ENCODE assay signal across 22 cellular contexts in the genomic region with DNA sequence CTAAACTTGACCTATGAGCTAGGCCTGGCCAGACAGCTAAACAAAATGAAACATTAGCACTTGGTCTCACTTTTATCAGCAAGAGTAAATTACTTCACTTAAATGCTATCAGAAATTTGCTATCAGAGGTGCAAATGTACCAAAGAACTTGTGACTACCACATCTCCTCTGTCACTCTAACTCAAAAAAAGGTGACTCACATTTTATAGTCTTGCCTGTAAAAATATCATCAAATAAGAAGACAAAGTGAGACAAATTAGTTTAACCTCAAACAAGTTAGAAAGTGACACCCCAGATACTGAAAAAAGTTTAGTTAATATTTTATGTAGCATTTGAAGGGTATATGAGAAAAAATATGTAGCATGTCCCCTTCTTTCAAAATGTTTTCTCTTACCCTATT.
DNase-seq lines count a peak whose midpoint lies in the region; ATAC-seq, FAIRE-seq and TF ChIP-seq lines count a peak whose summit lies in the region.
"Had no signal": no experiment of that assay in that cellular context is flagged by ENCODE, and none has a peak within 500 bp of the region (broad histone marks: within the 10 kb centered on the region; RNA-seq: fewer than 3 reads in every experiment).

No MANE protein-coding gene starts in this region.

- H3K4me2 ChIP-seq in MM.1S (ENCODE audit: low read depth, low read length) (peak overlapping the region; percentile 16; the same call in 1 of the 2 replicates), K562 (ENCODE audit: insufficient read depth, low read length) (no peak overlapping the region)

- in situ Hi-C loops in K562 (cut with MboI): no loop called here

- CTCF ChIA-PET in K562 (lab: Yijun Ruan, JAX; ENCODE audit: low intra/inter-chr PET ratio): no interaction called here

- BruUV-seq in K562 (replicated peaks; lab: Mats Ljungman, UMichigan): no TSS peak

- no peak overlapping the region for H3K27ac Mint-ChIP-seq in progenitor cell of endocrine pancreas
- H3K27ac Mint-ChIP-seq: activated CD4-positive, alpha-beta T cell treated with anti-CD3 and anti-CD28 coated beads for 36 hours; activated naive CD4-positive, alpha-beta T cell treated with anti-CD3 and anti-CD28 coated beads for 36 hours; nephron had no signal

- no peak for TF ChIP-seq CTCF in cardiac muscle cell (IDR thresholded peaks at IDR 0.05; ENCODE audit: low read depth, low read length)
- TF ChIP-seq CTCF in MM.1S (IDR thresholded peaks at IDR 0.05; ENCODE audit: low read length): no peak
- TF ChIP-seq CTCF in K562 (IDR thresholded peaks at IDR 0.05 in 2 of 3, conservative IDR thresholded peaks at IDR 0.05 in 1 of 3; ENCODE audit: insufficient read depth in 2 of 3, low read depth in 1 of 3, low read length in 3 of 3): no peak
- TF ChIP-seq CTCF in progenitor cell of endocrine pancreas (IDR thresholded peaks at IDR 0.05; ENCODE audit: unreplicated experiment): no peak

- POLR2A ChIA-PET in K562 (lab: Yijun Ruan, JAX): interaction anchor here (0.7 to 2.3 kb wide), 3 partner anchors 9 to 19 kb away, joined by 3 to 7 read pairs (median 3); no protein-coding TSS in a partner anchor

- no peaks in the 10 kb centered on the region for H3K9me1 ChIP-seq in K562 (ENCODE audit: control insufficient read depth, insufficient read depth, low read length)

- no peaks in the 10 kb centered on the region for H3K9me2 ChIP-seq in MM.1S (replicated peaks; ENCODE audit: insufficient read depth, low read length)

- H3K27ac ChIP-seq in cardiac muscle cell (peak overlapping the region; percentile 64), MM.1S (ENCODE audit: low read length) (no peak overlapping the region), K562 (ENCODE audit: extremely low read depth, low read depth, low read length) (no peak overlapping the region; the same call in 2 of the 3 replicates)
- H3K27ac ChIP-seq: BLaER1 had no signal

- H3K79me2 ChIP-seq in MM.1S (ENCODE audit: low read length): no peaks in the 10 kb centered on the region
- H3K79me2 ChIP-seq in K562 (ENCODE audit: control insufficient read depth, insufficient read depth, low read length): no peaks in the 10 kb centered on the region

- TF ChIP-seq POLR2A in K562 (conservative IDR thresholded peaks at IDR 0.05): no peak

- DNase-seq in cardiac muscle cell (ENCODE audit: low read depth in 1 of 2, low spot score in 1 of 2) (no peak), left cardiac atrium (no peak), MM.1S (no peak), K562 (ENCODE audit: extremely low read depth in 1 of 4, low spot score in 3 of 4) (no peak), progenitor cell of endocrine pancreas (ENCODE audit: low spot score, unreplicated experiment) (no peak), dedifferentiated amniotic fluid mesenchymal stem cell (ENCODE audit: extremely low spot score) (no peak), NCI-H748 treated with DMSO at 0.1 percent for 48 hours (lab: John Stamatoyannopoulos, UW) (no peak), cortex of kidney (lab: John Stamatoyannopoulos, UW) (no peak)
- DNase-seq: activated CD4-positive, alpha-beta T cell treated with anti-CD3 and anti-CD28 coated beads for 36 hours; activated naive CD4-positive, alpha-beta T cell treated with anti-CD3 and anti-CD28 coated beads for 36 hours; anterior cingulate cortex; central memory CD4-positive, alpha-beta T cell; effector CD8-positive, alpha-beta T cell; kidney glomerular epithelial cell; NCI-H526 treated with DMSO at 0.1 percent for 48 hours; posterior cingulate gyrus; SIG-M5; T-cell had no signal

- TF ChIP-seq RAD21 in K562 (CRISPR knock-in tag; conservative IDR thresholded peaks at IDR 0.05 in 1 of 2, IDR thresholded peaks at IDR 0.05 in 1 of 2): no peak

- H3K4me3 ChIP-seq in cardiac muscle cell (no peak overlapping the region), MM.1S (ENCODE audit: low read length) (no peak overlapping the region), K562 (no peak overlapping the region)
- H3K4me3 ChIP-seq: BLaER1 had no signal

- no peaks in the 10 kb centered on the region for H3K27me3 Mint-ChIP-seq in progenitor cell of endocrine pancreas
- H3K27me3 Mint-ChIP-seq: activated CD4-positive, alpha-beta T cell treated with anti-CD3 and anti-CD28 coated beads for 36 hours; T-cell had no signal

- no peaks in the 10 kb centered on the region for H3K9me3 ChIP-seq in cardiac muscle cell (ENCODE audit: low read depth)
- H3K9me3 ChIP-seq in MM.1S (replicated peaks; ENCODE audit: insufficient read depth, low read length): no peaks in the 10 kb centered on the region
- no peaks in the 10 kb centered on the region for H3K9me3 ChIP-seq in K562 (replicated peaks; ENCODE audit: control insufficient read depth, insufficient read depth, low read depth, low read length)
- H3K9me3 ChIP-seq: BLaER1 had no signal

- peak overlapping the region; percentile 47 for H3K4me3 Mint-ChIP-seq in progenitor cell of endocrine pancreas (ENCODE audit: low read depth)
- H3K4me3 Mint-ChIP-seq: activated CD4-positive, alpha-beta T cell treated with anti-CD3 and anti-CD28 coated beads for 36 hours; activated naive CD4-positive, alpha-beta T cell treated with anti-CD3 and anti-CD28 coated beads for 36 hours; nephron; stimulated activated effector memory CD8-positive, alpha-beta T cell treated with anti-CD3 and anti-CD28 coated beads, Interleukin-12 subunit alpha, Interleukin-12 subunit beta, amount 100 ng/mL, for 72 hours; T-cell had no signal

- intact Hi-C loops in left cardiac atrium (cut with DNase I) (no loop called here), K562 (cut with micrococcal nuclease) (loop anchor here (10.0 kb wide), 1 partner anchor 323 kb away; no protein-coding TSS in a partner anchor)

- ATAC-seq in left cardiac atrium (no peak), K562 (no peak)
- ATAC-seq: activated CD4-positive, alpha-beta T cell treated with anti-CD3 and anti-CD28 coated beads for 36 hours; stimulated activated effector memory CD8-positive, alpha-beta T cell treated with anti-CD3 and anti-CD28 coated beads, Interleukin-12 subunit alpha, Interleukin-12 subunit beta, amount 100 ng/mL, for 72 hours; T-cell had no signal

- H3K4me1 ChIP-seq in cardiac muscle cell (ENCODE audit: low read depth) (peaks cover 40% of the 10 kb centered on the region), MM.1S (ENCODE audit: low read length) (peaks cover 24% of the 10 kb centered on the region), K562 (replicated peaks in 1 of 2; ENCODE audit: control insufficient read depth in 2 of 2, insufficient read depth in 2 of 2, low read length in 2 of 2) (peaks cover 0 to 16% of the 10 kb centered on the region in 2 experiments; a peak in 4 of 5 replicates)

- no peak for TF ChIP-seq EP300 in K562 (IDR thresholded peaks at IDR 0.05; ENCODE audit: low read length)

- H2AFZ ChIP-seq in MM.1S (ENCODE audit: low read length): no peak overlapping the region
- no peak overlapping the region for H2AFZ ChIP-seq in K562 (ENCODE audit: low read depth, low read length)

- H3K27me3 ChIP-seq in cardiac muscle cell (no peaks in the 10 kb centered on the region), MM.1S (replicated peaks; ENCODE audit: insufficient read depth, low read length) (no peaks in the 10 kb centered on the region), K562 (ENCODE audit: control insufficient read depth in 2 of 2, insufficient read depth in 2 of 2, low read length in 2 of 2) (no peaks in the 10 kb centered on the region)
- H3K27me3 ChIP-seq: BLaER1 had no signal

- FAIRE-seq in K562 (lab: Jason Lieb, UNC): no peak
- FAIRE-seq: H1 had no signal

- H3K36me3 Mint-ChIP-seq in progenitor cell of endocrine pancreas (ENCODE audit: insufficient read depth): peaks cover 19% of the 10 kb centered on the region

- H3K9ac ChIP-seq in MM.1S (ENCODE audit: low read length): no peak overlapping the region
- H3K9ac ChIP-seq in K562 (ENCODE audit: insufficient read depth in 1 of 2, low read depth in 2 of 2, low read length in 2 of 2): no peak overlapping the region
- H3K9ac ChIP-seq: BLaER1 had no signal

- no peaks in the 10 kb centered on the region for H3K9me3 Mint-ChIP-seq in progenitor cell of endocrine pancreas (ENCODE audit: low read depth)
- H3K9me3 Mint-ChIP-seq: activated naive CD4-positive, alpha-beta T cell treated with anti-CD3 and anti-CD28 coated beads for 36 hours; nephron; stimulated activated effector memory CD8-positive, alpha-beta T cell treated with anti-CD3 and anti-CD28 coated beads, Interleukin-12 subunit alpha, Interleukin-12 subunit beta, amount 100 ng/mL, for 72 hours; T-cell had no signal

- no peaks in the 10 kb centered on the region for H4K20me1 ChIP-seq in MM.1S (ENCODE audit: insufficient read depth, low read length)
- no peaks in the 10 kb centered on the region for H4K20me1 ChIP-seq in K562 (replicated peaks; ENCODE audit: control insufficient read depth, insufficient read depth, low read length)
- H4K20me1 ChIP-seq: BLaER1 had no signal

- H3K36me3 ChIP-seq in cardiac muscle cell (peaks cover 21% of the 10 kb centered on the region), MM.1S (replicated peaks; ENCODE audit: insufficient read depth, low read length) (peaks cover 7% of the 10 kb centered on the region; the same call in 1 of the 2 replicates), K562 (ENCODE audit: control insufficient read depth, insufficient read depth, low read length) (peaks cover 61% of the 10 kb centered on the region; the same call in 2 of the 3 replicates)

- peaks cover 43% of the 10 kb centered on the region for H3K4me1 Mint-ChIP-seq in progenitor cell of endocrine pancreas (ENCODE audit: low read depth)
- H3K4me1 Mint-ChIP-seq: nephron had no signal

- H3F3A ChIP-seq in MM.1S (ENCODE audit: insufficient read depth, low read length): peaks cover 6% of the 10 kb centered on the region; the same call in 1 of the 2 replicates

TF ChIP-seq in K562, 482 proteins besides CTCF, POLR2A, EP300 and RAD21 (continues in another document):
- TF ChIP-seq, protein P1, sequence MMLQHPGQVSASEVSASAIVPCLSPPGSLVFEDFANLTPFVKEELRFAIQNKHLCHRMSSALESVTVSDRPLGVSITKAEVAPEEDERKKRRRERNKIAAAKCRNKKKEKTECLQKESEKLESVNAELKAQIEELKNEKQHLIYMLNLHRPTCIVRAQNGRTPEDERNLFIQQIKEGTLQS (IDR thresholded peaks at IDR 0.05): peak; percentile 52
- TF ChIP-seq, protein P1 (CRISPR knock-in tag; conservative IDR thresholded peaks at IDR 0.05): no peak
- TF ChIP-seq ZNF24 (IDR thresholded peaks at IDR 0.05): no peak
- TF ChIP-seq, protein P2, sequence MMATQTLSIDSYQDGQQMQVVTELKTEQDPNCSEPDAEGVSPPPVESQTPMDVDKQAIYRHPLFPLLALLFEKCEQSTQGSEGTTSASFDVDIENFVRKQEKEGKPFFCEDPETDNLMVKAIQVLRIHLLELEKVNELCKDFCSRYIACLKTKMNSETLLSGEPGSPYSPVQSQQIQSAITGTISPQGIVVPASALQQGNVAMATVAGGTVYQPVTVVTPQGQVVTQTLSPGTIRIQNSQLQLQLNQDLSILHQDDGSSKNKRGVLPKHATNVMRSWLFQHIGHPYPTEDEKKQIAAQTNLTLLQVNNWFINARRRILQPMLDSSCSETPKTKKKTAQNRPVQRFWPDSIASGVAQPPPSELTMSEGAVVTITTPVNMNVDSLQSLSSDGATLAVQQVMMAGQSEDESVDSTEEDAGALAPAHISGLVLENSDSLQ (IDR thresholded peaks at IDR 0.05): peak; percentile 55; the same call in 1 of the 2 replicates
